ENCODE assay signal across 25 cellular contexts in genomic region chr11:60936467-60937143, GRCh38. TPM values are rescaled to one million over a fixed set of nuclear protein-coding genes. Genes with fewer than 3 reads are reported as not detected.
DNase-seq lines count a peak whose midpoint lies in the region; ATAC-seq and TF ChIP-seq lines count a peak whose summit lies in the region.
"Had no signal": no experiment of that assay in that cellular context is flagged by ENCODE, and none has a peak within 500 bp of the region (broad histone marks: within the 10 kb centered on the region; RNA-seq: fewer than 3 reads in every experiment).

No MANE protein-coding gene starts in this region.

- WGBS in psoas muscle, 3 donors, result 81 to 83% (median 82%) methylated on average over 16 to 18 of the region's 18 CpGs

- H3K4me3 ChIP-seq in psoas muscle, result no peak overlapping the region
- H3K4me3 ChIP-seq: adrenal gland, MG63, smooth muscle cell had no signal

- DNase-seq in Calu3 (no peak), psoas muscle (no peak)
- no peak for DNase-seq in CD4-positive, alpha-beta T cell
- DNase-seq: activated CD4-positive, alpha-beta T cell treated with anti-CD3 and anti-CD28 coated beads, Interleukin-2, amount 50 U/mL, for 4 hours; activated gamma-delta T cell; GF-D8; hypothalamus; MG63; NCI-H146; NCI-H748 treated with DMSO at 0.1 percent for 48 hours; OCI-M1; stimulated activated CD4-positive, alpha-beta T cell treated with anti-CD3 and anti-CD28 coated beads, Interleukin-4, amount 100 ng/mL, for 4 hours; substantia nigra; T-helper 17 cell; WERI-Rb-1 had no signal

- BruUV-seq in Calu3 (replicated peaks; lab: Mats Ljungman, UMichigan), result TSS peak; percentile 33

- H3K36me3 ChIP-seq in psoas muscle (ENCODE audit: insufficient read depth in 1 of 2, low read depth in 1 of 2), result peaks cover 0 to 4% of the 10 kb centered on the region in 2 donors
- H3K36me3 ChIP-seq: MG63 had no signal

- H3K4me1 Mint-ChIP-seq in Calu3 (ENCODE audit: low read depth, unreplicated experiment) (no peaks in the 10 kb centered on the region), brain (peaks cover 24% of the 10 kb centered on the region)
- no peaks in the 10 kb centered on the region for H3K4me1 Mint-ChIP-seq in CD4-positive, alpha-beta T cell (ENCODE audit: low read depth)

- POLR2A ChIA-PET in CD4-positive, alpha-beta T cell (lab: Charles Lee), result no interaction called here

- ATAC-seq in psoas muscle (no peak), HG02798 (IDR thresholded peaks at IDR 0.05; ENCODE audit: poor library complexity, unreplicated experiment) (no peak), HG03378 (IDR thresholded peaks at IDR 0.05; ENCODE audit: unreplicated experiment) (no peak)
- no peak for ATAC-seq in CD4-positive, alpha-beta T cell (ENCODE audit: poor library complexity)
- ATAC-seq: T-helper 17 cell had no signal

- H3K27me3 Mint-ChIP-seq in Calu3 (ENCODE audit: unreplicated experiment), result no peaks in the 10 kb centered on the region
- H3K27me3 Mint-ChIP-seq in brain, result peaks cover 3% of the 10 kb centered on the region
- no peaks in the 10 kb centered on the region for H3K27me3 Mint-ChIP-seq in CD4-positive, alpha-beta T cell

- no peak for TF ChIP-seq CTCF in Calu3 (IDR thresholded peaks at IDR 0.05; ENCODE audit: unreplicated experiment)
- no peak for TF ChIP-seq CTCF in brain (conservative IDR thresholded peaks at IDR 0.05)
- no peak for TF ChIP-seq CTCF in psoas muscle (IDR thresholded peaks at IDR 0.05)
- no peak for TF ChIP-seq CTCF in CD4-positive, alpha-beta T cell (IDR thresholded peaks at IDR 0.05)

- intact Hi-C loops in Calu3 (cut with micrococcal nuclease; ENCODE audit: unreplicated experiment) (no loop called here), psoas muscle (cut with DNase I) (no loop called here)
- intact Hi-C loops in CD4-positive, alpha-beta T cell (cut with DNase I, micrococcal nuclease), result no loop called here

- no peak overlapping the region for H3K4me3 Mint-ChIP-seq in Calu3 (ENCODE audit: low read depth, unreplicated experiment)
- no peak overlapping the region for H3K4me3 Mint-ChIP-seq in brain
- H3K4me3 Mint-ChIP-seq in CD4-positive, alpha-beta T cell, result no peak overlapping the region
- H3K4me3 Mint-ChIP-seq: CD14-positive monocyte; natural killer cell treated with Interleukin-12 subunit alpha and Interleukin-12 subunit beta and Interleukin-15 and Interleukin-18, amount 100 ng/mL, for 72 hours; T-helper 17 cell had no signal

- peak overlapping the region; percentile 34 for H3K27ac ChIP-seq in psoas muscle
- no peak overlapping the region for H3K27ac ChIP-seq in CD4-positive, alpha-beta T cell (ENCODE audit: low read depth, low read length)
- H3K27ac ChIP-seq: WERI-Rb-1 had no signal

- CTCF ChIA-PET in Calu3 (lab: Charles Lee), result no interaction called here
- CTCF ChIA-PET in CD4-positive, alpha-beta T cell (lab: Charles Lee), result no interaction called here

- no peaks in the 10 kb centered on the region for H3K9me3 Mint-ChIP-seq in Calu3 (ENCODE audit: low read depth, unreplicated experiment)
- H3K9me3 Mint-ChIP-seq in brain, result no peaks in the 10 kb centered on the region
- no peaks in the 10 kb centered on the region for H3K9me3 Mint-ChIP-seq in CD4-positive, alpha-beta T cell
- H3K9me3 Mint-ChIP-seq: natural killer cell treated with Interleukin-12 subunit alpha and Interleukin-12 subunit beta and Interleukin-15 and Interleukin-18, amount 100 ng/mL, for 72 hours had no signal

- H3K27ac Mint-ChIP-seq in Calu3 (ENCODE audit: unreplicated experiment) (no peak overlapping the region), brain (peak overlapping the region in 3 of 5 experiments; percentile 56 to 77 (median 61))
- no peak overlapping the region for H3K27ac Mint-ChIP-seq in CD4-positive, alpha-beta T cell
- H3K27ac Mint-ChIP-seq: natural killer cell treated with Interleukin-12 subunit alpha and Interleukin-12 subunit beta and Interleukin-15 and Interleukin-18, amount 100 ng/mL, for 72 hours; T-helper 17 cell had no signal

- H3K27me3 ChIP-seq in psoas muscle (ENCODE audit: insufficient read depth in 3 of 3, low read length in 2 of 3), result no peaks in the 10 kb centered on the region
- H3K27me3 ChIP-seq in CD4-positive, alpha-beta T cell (ENCODE audit: control insufficient read depth, insufficient read depth, low read length), result no peaks in the 10 kb centered on the region
- H3K27me3 ChIP-seq: adrenal gland, MG63 had no signal

- H3K4me1 ChIP-seq in psoas muscle, result no peaks in the 10 kb centered on the region
- H3K4me1 ChIP-seq: adrenal gland had no signal

- H3K9me3 ChIP-seq in psoas muscle, result no peaks in the 10 kb centered on the region
- no peaks in the 10 kb centered on the region for H3K9me3 ChIP-seq in CD4-positive, alpha-beta T cell (ENCODE audit: control insufficient read depth, low read length)
- H3K9me3 ChIP-seq: adrenal gland, MG63 had no signal

- peaks cover 17% of the 10 kb centered on the region for H3K36me3 Mint-ChIP-seq in Calu3 (ENCODE audit: insufficient read depth, unreplicated experiment)
- H3K36me3 Mint-ChIP-seq in brain, result peaks cover 21% of the 10 kb centered on the region
- H3K36me3 Mint-ChIP-seq in CD4-positive, alpha-beta T cell (ENCODE audit: low read depth), result peaks cover 5% of the 10 kb centered on the region
- H3K36me3 Mint-ChIP-seq: natural killer cell treated with Interleukin-12 subunit alpha and Interleukin-12 subunit beta and Interleukin-15 and Interleukin-18, amount 100 ng/mL, for 72 hours had no signal

RNA-seq across cellular contexts. Expression of gene TMEM132A, which starts 12.3 kb away (rescaled TPM):
- total RNA-seq in Calu3 (2022), result 105 and 116 TPM in 2 replicates
- polyA plus RNA-seq in brain (ENCODE audit: insufficient read depth, low read depth, low replicate concordance), result 113 TPM
- total RNA-seq in psoas muscle, result 1 to 10 TPM; 3.3 to 7.7 (median 6.1) TPM
- polyA plus RNA-seq in psoas muscle, result 1 to 10 TPM; 2.0 to 3.7 (median 2.6) TPM
- not detected for total RNA-seq in CD4-positive, alpha-beta T cell
- total RNA-seq: T-helper 17 cell had no signal

RNA-seq across cellular contexts. Expression of gene SLC15A3, which starts 15.4 kb away (rescaled TPM):
- total RNA-seq in Calu3 (2022) (6.8 and 12.4 TPM in 2 replicates), psoas muscle (10 to 100 TPM in 1 of 4 donors, 1 to 10 TPM in 3; 7.2 to 14.6 (median 8.6) TPM)
- polyA plus RNA-seq in brain (ENCODE audit: insufficient read depth, low read depth, low replicate concordance) (11.9 TPM), psoas muscle (10 to 100 TPM in 1 of 3 donors, 1 to 10 TPM in 2; 7.8 to 10.3 (median 8.2) TPM)
- 10 to 100 TPM; 10.5 to 11.9 TPM for total RNA-seq in CD4-positive, alpha-beta T cell

RNA-seq across cellular contexts. Expression of gene TMEM109, which starts 22.6 kb away (rescaled TPM):
- 71.2 and 78.1 TPM in 2 replicates for total RNA-seq in Calu3 (2022)
- 69.7 TPM for polyA plus RNA-seq in brain (ENCODE audit: insufficient read depth, low read depth, low replicate concordance)
- 10 to 100 TPM; 70.2 to 73.4 (median 71.5) TPM for total RNA-seq in psoas muscle
- polyA plus RNA-seq in psoas muscle, result 100 to 1,000 TPM in 1 of 3 donors, 10 to 100 TPM in 2; 69.2 to 130 (median 78.1) TPM
- total RNA-seq in CD4-positive, alpha-beta T cell, result 10 to 100 TPM; 27.8 to 32.9 TPM

RNA-seq across cellular contexts. Expression of gene PRPF19, which starts 30.2 kb away (rescaled TPM):
- total RNA-seq in Calu3 (2022), result 128 and 129 TPM in 2 replicates
- 200 TPM for polyA plus RNA-seq in brain (ENCODE audit: insufficient read depth, low read depth, low replicate concordance)
- 10 to 100 TPM; 45.7 to 71.7 (median 63.0) TPM for total RNA-seq in psoas muscle
- polyA plus RNA-seq in psoas muscle, result 100 to 1,000 TPM in 1 of 3 donors, 10 to 100 TPM in 2; 56.9 to 109 (median 67.4) TPM
- total RNA-seq in CD4-positive, alpha-beta T cell, result 10 to 100 TPM; 63.2 to 67.3 TPM

RNA-seq across cellular contexts. Expression of gene CD6, which starts 34.9 kb away (rescaled TPM):
- total RNA-seq in Calu3 (2022), result 0.26 and 0.34 TPM in 2 replicates
- polyA plus RNA-seq in brain (ENCODE audit: insufficient read depth, low read depth, low replicate concordance), result 0.63 TPM
- under 1 TPM; 0.43 to 0.74 (median 0.49) TPM for total RNA-seq in psoas muscle
- polyA plus RNA-seq in psoas muscle, result under 1 TPM; 0.05 to 0.34 (median 0.05) TPM
- total RNA-seq in CD4-positive, alpha-beta T cell, result 100 to 1,000 TPM; 814 to 827 TPM
- total RNA-seq: bronchial epithelial cell, dermis blood vessel endothelial cell, fibroblast of villous mesenchyme had no signal
- polyA plus RNA-seq: smooth muscle cell had no signal

Comparison
In these comparisons a context has a peak if more than half of its experiments do, and no peak if none do; other contexts are left out.
1. H3K27ac Mint-ChIP-seq: peak in brain (3 of 5); none in Calu3 (single experiment) and CD4-positive, alpha-beta T cell (single experiment).
2. RNA of gene TMEM132A, which starts 12.3 kb away (total RNA-seq): 105 to 116 TPM in Calu3; 3.3 to 7.7 TPM in psoas muscle and not detected in CD4-positive, alpha-beta T cell; every median in the first group is over 10 times any median in the second.